In genomic region chr2:127081826-127082633, GRCh38 we compare ENCODE assay signal across 8 cellular contexts. TPM values are rescaled to one million over a fixed set of nuclear protein-coding genes. Genes with fewer than 3 reads are reported as not detected.
DNase-seq lines count a peak whose midpoint lies in the region; ATAC-seq lines count a peak whose summit lies in the region.

No MANE protein-coding gene starts in this region.

- no peak overlapping the region for H2AK5ac ChIP-seq in mesendoderm (ENCODE audit: low read length)

- peak overlapping the region; percentile 80 for H3K9ac ChIP-seq in BLaER1
- peak overlapping the region; percentile 30 for H3K9ac ChIP-seq in mesendoderm (ENCODE audit: low read length)

- H3K27ac ChIP-seq in BLaER1, result peak overlapping the region; percentile 95
- H3K27ac ChIP-seq in mesendoderm (ENCODE audit: low read depth, low read length), result no peak overlapping the region

- H3K4me3 Mint-ChIP-seq in activated naive CD4-positive, alpha-beta T cell treated with anti-CD3 and anti-CD28 coated beads for 36 hours, result peak overlapping the region; percentile 82

- H4K20me1 ChIP-seq in BLaER1, result peaks cover 79% of the 10 kb centered on the region

- no peak overlapping the region for H2BK5ac ChIP-seq in mesendoderm (ENCODE audit: low read length)

- peaks cover 99% of the 10 kb centered on the region for H3K4me1 ChIP-seq in BLaER1
- H3K4me1 ChIP-seq in mesendoderm (ENCODE audit: control insufficient read depth, low read depth, low read length), result peaks cover 11% of the 10 kb centered on the region

- DNase-seq in KG1 (lab: John Stamatoyannopoulos, UW) (peak; percentile 37), mesendoderm (no peak), HuH-7 (ENCODE audit: low spot score) (no peak), NCI-H2029 (lab: John Stamatoyannopoulos, UW) (no peak)
- peak; percentile 86 for DNase-seq in activated naive CD4-positive, alpha-beta T cell treated with anti-CD3 and anti-CD28 coated beads for 36 hours
- peak; percentile 61 for DNase-seq in stimulated activated CD8-positive, alpha-beta memory T cell treated with anti-CD3 and anti-CD28 coated beads, Interleukin-4, amount 100 ng/mL, for 24 hours (ENCODE audit: low read depth)

- H3K56ac ChIP-seq in mesendoderm (ENCODE audit: low read length), result peak overlapping the region; percentile 76

- no CpG with 5 or more reads among the region's 28 CpGs for WGBS in mesendoderm (ENCODE audit: extremely low coverage, insufficient coverage, low lambda C conversion rate)

- peak overlapping the region; percentile 91 for H3K27ac Mint-ChIP-seq in activated naive CD4-positive, alpha-beta T cell treated with anti-CD3 and anti-CD28 coated beads for 36 hours

- H3K79me2 ChIP-seq in mesendoderm (ENCODE audit: control insufficient read depth, insufficient read depth, low read length), result no peaks in the 10 kb centered on the region

- no peak overlapping the region for H3K18ac ChIP-seq in mesendoderm (ENCODE audit: low read length)

- CTCF ChIA-PET in activated naive CD4-positive, alpha-beta T cell treated with anti-CD3 and anti-CD28 coated beads for 36 hours (lab: Charles Lee), result interaction anchor here (0.8 to 5.9 kb wide), 4 partner anchors 12 to 16 kb away, joined by 3 to 47 read pairs (median 4); no protein-coding TSS in a partner anchor

- H3K4me1 Mint-ChIP-seq in activated naive CD4-positive, alpha-beta T cell treated with anti-CD3 and anti-CD28 coated beads for 36 hours (ENCODE audit: low read depth), result peaks cover 74% of the 10 kb centered on the region

- H4K8ac ChIP-seq in mesendoderm (ENCODE audit: low read depth, low read length), result no peak overlapping the region

- H3K4me2 ChIP-seq in BLaER1, result peak overlapping the region; percentile 100
- H3K4me2 ChIP-seq in mesendoderm (ENCODE audit: low read length), result no peak overlapping the region

- H3K4me3 ChIP-seq in BLaER1 (peak overlapping the region; percentile 63), mesendoderm (ENCODE audit: low read length) (no peak overlapping the region)

- H3K9me3 Mint-ChIP-seq in activated naive CD4-positive, alpha-beta T cell treated with anti-CD3 and anti-CD28 coated beads for 36 hours, result no peaks in the 10 kb centered on the region

- H3K27me3 Mint-ChIP-seq in activated naive CD4-positive, alpha-beta T cell treated with anti-CD3 and anti-CD28 coated beads for 36 hours (ENCODE audit: low read depth), result no peaks in the 10 kb centered on the region

- intact Hi-C loops in activated naive CD4-positive, alpha-beta T cell treated with anti-CD3 and anti-CD28 coated beads for 36 hours (cut with micrococcal nuclease), result loop anchor here (1.0 to 5.0 kb wide), 8 partner anchors 18 to 620 kb away; partner anchors contain the start of genes ERCC3, IWS1, MAP3K2 and SFT2D3

- H2BK120ac ChIP-seq in mesendoderm (ENCODE audit: low read depth, low read length), result no peak overlapping the region

- peaks cover 20% of the 10 kb centered on the region for H3K36me3 ChIP-seq in BLaER1
- H3K36me3 ChIP-seq in mesendoderm (ENCODE audit: control insufficient read depth, insufficient read depth, low read length), result no peaks in the 10 kb centered on the region

- peaks cover 9% of the 10 kb centered on the region for H3K79me1 ChIP-seq in mesendoderm (ENCODE audit: low read length)

- no peak overlapping the region for H2BK15ac ChIP-seq in mesendoderm (replicated peaks; ENCODE audit: low read depth)

- no peaks in the 10 kb centered on the region for H3K36me3 Mint-ChIP-seq in activated naive CD4-positive, alpha-beta T cell treated with anti-CD3 and anti-CD28 coated beads for 36 hours (ENCODE audit: low read depth)

- H3K23ac ChIP-seq in mesendoderm (ENCODE audit: low read length), result no peak overlapping the region

- H3K4ac ChIP-seq in mesendoderm (ENCODE audit: low read depth, low read length), result no peak overlapping the region

- H4K5ac ChIP-seq in mesendoderm (ENCODE audit: low read length), result no peak overlapping the region

- H3K9me3 ChIP-seq in BLaER1, result no peaks in the 10 kb centered on the region

- peak; percentile 43 for ATAC-seq in GM21367 (IDR thresholded peaks at IDR 0.05; ENCODE audit: unreplicated experiment)

- H3K27me3 ChIP-seq in BLaER1, result no peaks in the 10 kb centered on the region
- H3K27me3 ChIP-seq in mesendoderm (ENCODE audit: insufficient read depth, low read length, poor library complexity), result no peaks in the 10 kb centered on the region

RNA-seq across cellular contexts. Expression of gene BIN1, which starts 24.9 kb away (rescaled TPM):
- total RNA-seq in activated naive CD4-positive, alpha-beta T cell treated with anti-CD3 and anti-CD28 coated beads for 36 hours, result 10 to 100 TPM; 50.4 to 51.1 TPM
- 18.7 TPM for polyA plus RNA-seq in mesendoderm (2013, experiment 1 of 2)
- 20.2 TPM for polyA plus RNA-seq in mesendoderm (2013, experiment 2 of 2)

Comparison
In these comparisons a context has a peak if more than half of its experiments do, and no peak if none do; other contexts are left out.
1. DNase-seq: peak in KG1 (single experiment), activated naive CD4-positive, alpha-beta T cell treated with anti-CD3 and anti-CD28 coated beads for 36 hours (single experiment) and stimulated activated CD8-positive, alpha-beta memory T cell treated with anti-CD3 and anti-CD28 coated beads, Interleukin-4, amount 100 ng/mL, for 24 hours (single experiment); none in mesendoderm (single experiment), HuH-7 (single experiment) and NCI-H2029 (single experiment).